8 cellular contexts compared by ENCODE assay signal in the genomic region with DNA sequence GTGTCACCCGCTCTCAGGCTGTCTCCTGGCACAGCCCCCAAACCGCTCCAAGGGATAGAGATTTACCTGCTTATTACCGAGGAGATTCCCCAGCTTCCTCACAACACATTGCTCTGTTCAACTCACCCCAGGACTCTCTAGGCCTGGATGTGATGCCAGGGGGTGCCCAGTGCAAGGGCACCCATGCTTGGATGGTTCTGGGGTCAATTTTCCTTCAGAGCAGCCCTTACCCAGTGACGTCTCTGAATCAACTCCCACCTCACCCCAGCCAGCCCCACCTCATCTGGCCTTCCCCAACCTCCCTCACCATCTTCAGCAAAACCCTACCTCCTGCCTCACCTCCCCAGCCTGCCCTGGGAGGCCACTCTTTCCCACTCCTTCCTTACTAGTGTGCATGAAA.
"Had no signal": no experiment of that assay in that cellular context is flagged by ENCODE, and none has a peak within 500 bp of the region (broad histone marks: within the 10 kb centered on the region; RNA-seq: fewer than 3 reads in every experiment).

No MANE protein-coding gene starts in this region.

- ATAC-seq: GM23338, HCT116 had no signal

- H3K4me1 Mint-ChIP-seq: GM23338, H9 had no signal

- H3K27ac Mint-ChIP-seq: GM23338, H9, HFFc6 had no signal

- DNase-seq: GM23248, GOT3, H7, H9, HCEC 1CT, HFFc6 had no signal

- H3K4me3 Mint-ChIP-seq: GM23338, H9, HFFc6 had no signal
